Comparison of ENCODE assay signal across 12 cellular contexts in the genomic region with DNA sequence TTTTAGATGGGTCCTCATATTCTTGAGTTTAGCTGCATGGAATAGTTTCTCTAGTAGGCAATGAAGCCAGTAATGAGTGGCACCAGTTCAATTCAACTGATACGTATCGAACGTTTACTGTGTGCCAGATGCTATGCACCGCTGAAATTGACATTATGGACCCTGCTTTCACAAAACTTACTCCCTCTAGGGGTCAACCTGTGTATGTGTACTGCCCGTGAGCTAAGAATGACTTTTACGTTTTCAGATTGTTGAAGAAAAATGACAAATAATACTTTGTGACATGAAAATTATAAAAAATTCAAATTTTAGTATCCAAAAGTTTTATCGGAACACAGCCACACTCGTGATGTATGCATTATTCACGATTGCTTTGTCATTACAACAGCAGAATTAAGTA.
A peak's percentile ranks its signal among the peaks of the same experiment; 100 is the strongest.
DNase-seq lines count a peak whose midpoint lies in the region; ATAC-seq, FAIRE-seq and TF ChIP-seq lines count a peak whose summit lies in the region.
"Had no signal": no experiment of that assay in that cellular context is flagged by ENCODE, and none has a peak within 500 bp of the region (broad histone marks: within the 10 kb centered on the region; RNA-seq: fewer than 3 reads in every experiment).

No MANE protein-coding gene starts in this region.

- no peaks in the 10 kb centered on the region for H3K9me3 ChIP-seq in Panc1 (ENCODE audit: control insufficient read depth, insufficient read depth, low read depth, low read length)
- no peaks in the 10 kb centered on the region for H3K9me3 ChIP-seq in esophagus squamous epithelium

- ATAC-seq in Panc1 = no peak
- no peak for ATAC-seq in effector memory CD8-positive, alpha-beta T cell (replicated peaks)
- ATAC-seq: stimulated activated naive CD8-positive, alpha-beta T cell treated with anti-CD3 and anti-CD28 coated beads, Interleukin-15, Interleukin-2, amounts not matched to agents 100 U/mL and 50 U/mL, for 24 hours had no signal

- no peak for DNase-seq in GM12864 (ENCODE audit: low read depth)
- DNase-seq in Panc1 (ENCODE audit: low read depth, low spot score) = peak; percentile 5
- DNase-seq in fibroblast of the aortic adventitia (ENCODE audit: low read depth) = no peak
- DNase-seq in stimulated activated naive CD4-positive, alpha-beta T cell treated with Interleukin-2 at 50 U/mL for 16 hours (lab: John Stamatoyannopoulos, UW) = no peak
- DNase-seq in esophagus squamous epithelium (lab: John Stamatoyannopoulos, UW) = no peak
- no peak for DNase-seq in GM12891 (ENCODE audit: insufficient read length, low spot score)
- DNase-seq in effector memory CD8-positive, alpha-beta T cell = no peak
- DNase-seq: activated CD8-positive, alpha-beta memory T cell treated with anti-CD3 and anti-CD28 coated beads for 24 hours; EL; kidney glomerular epithelial cell; stimulated activated naive CD8-positive, alpha-beta T cell treated with anti-CD3 and anti-CD28 coated beads, Interleukin-15, Interleukin-2, amounts not matched to agents 100 U/mL and 50 U/mL, for 24 hours had no signal

- FAIRE-seq in GM12891 (lab: Jason Lieb, UNC) = no peak

- H3K27me3 Mint-ChIP-seq in effector memory CD8-positive, alpha-beta T cell = no peaks in the 10 kb centered on the region

- no peak overlapping the region for H3K27ac ChIP-seq in 22Rv1
- no peak overlapping the region for H3K27ac ChIP-seq in Panc1 (ENCODE audit: low read length)
- no peak overlapping the region for H3K27ac ChIP-seq in esophagus squamous epithelium

- POLR2A ChIA-PET in Panc1 (lab: Charles Lee) = no interaction called here

- BruUV-seq in Panc1 (replicated peaks; lab: Mats Ljungman, UMichigan) = no TSS peak

- H3K27me3 ChIP-seq in Panc1 (ENCODE audit: control insufficient read depth, insufficient read depth, low read length) = no peaks in the 10 kb centered on the region
- H3K27me3 ChIP-seq in esophagus squamous epithelium = no peaks in the 10 kb centered on the region

- intact Hi-C loops in Panc1 (cut with micrococcal nuclease; ENCODE audit: unreplicated experiment) (no loop called here), esophagus squamous epithelium (cut with DNase I) (no loop called here)

- H3K36me3 ChIP-seq in Panc1 (ENCODE audit: control insufficient read depth, insufficient read depth, low read length) (no peaks in the 10 kb centered on the region), esophagus squamous epithelium (no peaks in the 10 kb centered on the region)

- 83 to 88% methylated on average over 9 of the region's 9 CpGs for WGBS in esophagus squamous epithelium, 2 donors

- TF ChIP-seq POLR2A in esophagus squamous epithelium (IDR thresholded peaks at IDR 0.05) = no peak
- no peak for TF ChIP-seq POLR2A in GM12891 (IDR thresholded peaks at IDR 0.05; ENCODE audit: low read depth, low read length)

- H3K27ac Mint-ChIP-seq in effector memory CD8-positive, alpha-beta T cell = no peak overlapping the region

- CTCF ChIA-PET in Panc1 (lab: Charles Lee) = no interaction called here

- no peaks in the 10 kb centered on the region for H3K9me3 Mint-ChIP-seq in effector memory CD8-positive, alpha-beta T cell

- H3K36me3 Mint-ChIP-seq in effector memory CD8-positive, alpha-beta T cell (ENCODE audit: insufficient read depth) = no peaks in the 10 kb centered on the region

- H3K4me3 Mint-ChIP-seq in effector memory CD8-positive, alpha-beta T cell = no peak overlapping the region

- TF ChIP-seq CTCF in 22Rv1 (IDR thresholded peaks at IDR 0.05) (peak; percentile 62), GM12864 (IDR thresholded peaks at IDR 0.05; ENCODE audit: low read depth, low read length, missing control alignments) (peak; percentile 36), Panc1 (IDR thresholded peaks at IDR 0.05) (peak; percentile 66), fibroblast of the aortic adventitia (IDR thresholded peaks at IDR 0.05; ENCODE audit: insufficient read depth, low read length) (peak; percentile 46), esophagus squamous epithelium (IDR thresholded peaks at IDR 0.05) (peak in 3 of 6 experiments; percentile 12 to 27 (median 19))

- H3K4me3 ChIP-seq in GM12864 (ENCODE audit: low read depth, low read length) = no peak overlapping the region
- no peak overlapping the region for H3K4me3 ChIP-seq in Panc1 (ENCODE audit: low read depth in 2 of 2, low read length in 2 of 2)
- H3K4me3 ChIP-seq in fibroblast of the aortic adventitia (ENCODE audit: low read depth, low read length) = no peak overlapping the region
- H3K4me3 ChIP-seq in esophagus squamous epithelium = no peak overlapping the region

- in situ Hi-C loops in Panc1 (cut with HindIII; ENCODE audit: low pct_unique_long_range_greater_than_20kb, low sequenced_read_pairs) = no loop called here

- H3K4me1 Mint-ChIP-seq in effector memory CD8-positive, alpha-beta T cell (ENCODE audit: low read depth in 2 of 2) = peaks cover 5 to 16% of the 10 kb centered on the region in 2 donors

- H3K4me1 ChIP-seq in Panc1 (ENCODE audit: control insufficient read depth, insufficient read depth, low read length) (no peaks in the 10 kb centered on the region), esophagus squamous epithelium (peaks cover 0 to 36% (median 4%) of the 10 kb centered on the region in 3 donors)

TF ChIP-seq in GM12891, 5 proteins besides CTCF, POLR2A, EP300 and RAD21:
- TF ChIP-seq POLR2AphosphoS5 (IDR thresholded peaks at IDR 0.05; ENCODE audit: low read depth, low read length) (no peak), SPI1 (IDR thresholded peaks at IDR 0.05; ENCODE audit: low read depth, low read length) (no peak), POU2F2 (IDR thresholded peaks at IDR 0.05; ENCODE audit: low read depth, low read length) (no peak), PAX5 (IDR thresholded peaks at IDR 0.05; ENCODE audit: insufficient read depth, low read length, severe bottlenecking) (no peak), TAF1 (IDR thresholded peaks at IDR 0.05; ENCODE audit: low read depth, low read length) (no peak)
